Comparison of ENCODE assay signal across 11 cellular contexts in the genomic region with DNA sequence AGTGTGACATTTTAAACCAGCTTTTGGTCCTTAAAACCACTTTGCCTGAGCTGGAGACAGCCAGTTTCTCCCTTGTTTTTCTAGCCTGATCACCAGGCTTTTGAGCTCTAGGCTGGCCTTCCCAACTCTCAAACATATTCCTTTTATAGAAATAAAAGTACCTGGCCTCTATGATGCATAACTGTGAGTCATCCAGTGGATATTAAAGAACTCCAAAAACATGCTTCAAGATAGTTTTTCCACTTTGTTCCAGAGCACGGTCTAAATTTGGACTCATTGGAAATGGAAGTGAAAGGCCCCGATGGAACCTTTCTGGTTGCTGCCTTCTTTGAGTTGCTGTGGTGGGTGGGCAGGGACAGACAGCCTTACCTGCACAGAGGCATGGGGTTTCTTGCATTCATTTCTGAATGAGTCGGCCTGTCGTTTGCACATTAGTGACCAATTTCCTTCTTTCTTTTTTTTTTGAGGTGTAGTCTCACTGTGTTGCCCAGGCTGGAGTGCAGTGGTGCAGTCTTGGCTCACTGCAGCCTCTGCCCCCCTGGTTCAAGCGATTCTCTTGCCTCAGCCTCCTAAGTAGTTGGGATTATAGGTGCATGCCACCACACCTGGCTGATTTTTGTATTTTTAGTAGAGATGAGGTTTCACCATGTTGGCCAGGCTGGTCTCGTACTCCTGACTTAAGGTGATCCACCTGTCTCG. TPM values are rescaled to one million over a fixed set of nuclear protein-coding genes. Genes with fewer than 3 reads are reported as not detected.
DNase-seq lines count a peak whose midpoint lies in the region; ATAC-seq and TF ChIP-seq lines count a peak whose summit lies in the region.
"Had no signal": no experiment of that assay in that cellular context is flagged by ENCODE, and none has a peak within 500 bp of the region (broad histone marks: within the 10 kb centered on the region; RNA-seq: fewer than 3 reads in every experiment).

No MANE protein-coding gene starts in this region.

- no peaks in the 10 kb centered on the region for H3K36me3 Mint-ChIP-seq in natural killer cell treated with Interleukin-12 subunit alpha and Interleukin-12 subunit beta and Interleukin-15 and Interleukin-18, amount 100 ng/mL, for 72 hours

- peaks cover 57 to 89% of the 10 kb centered on the region in 2 experiments for H3K4me1 ChIP-seq in SK-N-SH (ENCODE audit: control insufficient read depth in 1 of 2, insufficient read depth in 2 of 2, low read depth in 1 of 2, low read length in 1 of 2)
- peaks cover 97% of the 10 kb centered on the region for H3K4me1 ChIP-seq in skeletal muscle satellite cell (ENCODE audit: control insufficient read depth, insufficient read depth, low read length)

- 69% methylated on average over 7 of the region's 7 CpGs for WGBS in SK-N-SH (ENCODE audit: low lambda C conversion rate)

- TF ChIP-seq RAD21 in SK-N-SH (IDR thresholded peaks at IDR 0.05; ENCODE audit: low read length): no peak

- H3K27me3 ChIP-seq in SK-N-SH (ENCODE audit: insufficient read depth): no peaks in the 10 kb centered on the region
- no peaks in the 10 kb centered on the region for H3K27me3 ChIP-seq in skeletal muscle satellite cell (ENCODE audit: control insufficient read depth, insufficient read depth, low read length)

- DNase-seq in SK-N-SH (no peak), fibroblast of pulmonary artery (ENCODE audit: low read depth) (peak; percentile 83), NCI-H1436 treated with DMSO at 0.1 percent for 48 hours (lab: John Stamatoyannopoulos, UW) (no peak), NCI-H82 (lab: John Stamatoyannopoulos, UW) (no peak)
- no peak for DNase-seq in stimulated activated naive CD8-positive, alpha-beta T cell treated with anti-CD3 and anti-CD28 coated beads, Interleukin-15, amount 100 ng/mL, for 72 hours
- DNase-seq in natural killer cell treated with Interleukin-12 subunit alpha and Interleukin-12 subunit beta and Interleukin-15 and Interleukin-18, amount 100 ng/mL, for 72 hours (ENCODE audit: low spot score): no peak
- DNase-seq: DMS153, MM.1S, SIG-M5 had no signal

- H3K4me3 ChIP-seq in SK-N-SH (ENCODE audit: low read depth in 2 of 2, low read length in 1 of 2) (peak overlapping the region in 1 of 2 experiments; percentile 10; a peak in 1 of 4 replicates), fibroblast of pulmonary artery (replicated peaks; ENCODE audit: low read depth, low read length) (no peak overlapping the region), skeletal muscle satellite cell (ENCODE audit: low read length) (peak overlapping the region; percentile 1)

- TF ChIP-seq CTCF in SK-N-SH (IDR thresholded peaks at IDR 0.05): no peak
- no peak for TF ChIP-seq CTCF in fibroblast of pulmonary artery (IDR thresholded peaks at IDR 0.05; ENCODE audit: low read length, missing control alignments)

- H3K36me3 ChIP-seq in SK-N-SH (replicated peaks in 1 of 2; ENCODE audit: control insufficient read depth in 1 of 2, insufficient read depth in 2 of 2, low read length in 1 of 2): no peaks in the 10 kb centered on the region
- peaks cover 3% of the 10 kb centered on the region for H3K36me3 ChIP-seq in skeletal muscle satellite cell (ENCODE audit: insufficient read depth, low read length)

- no peaks in the 10 kb centered on the region for H3K9me3 Mint-ChIP-seq in stimulated activated naive CD8-positive, alpha-beta T cell treated with anti-CD3 and anti-CD28 coated beads, Interleukin-15, amount 100 ng/mL, for 72 hours
- no peaks in the 10 kb centered on the region for H3K9me3 Mint-ChIP-seq in natural killer cell treated with Interleukin-12 subunit alpha and Interleukin-12 subunit beta and Interleukin-15 and Interleukin-18, amount 100 ng/mL, for 72 hours

- H3K9ac ChIP-seq in SK-N-SH (peak overlapping the region; percentile 54; the same call in 1 of the 2 replicates), skeletal muscle satellite cell (ENCODE audit: low read depth, low read length) (peak overlapping the region; percentile 82)

- no peak overlapping the region for H2AFZ ChIP-seq in SK-N-SH (ENCODE audit: low read depth)

- TF ChIP-seq EP300 in SK-N-SH (IDR thresholded peaks at IDR 0.05; ENCODE audit: borderline replicate concordance in 1 of 2, low read depth in 1 of 2, low read length in 1 of 2): 0 out of 4 replicates have a peak, but pooled peaks of 1 of the 2 experiments have one; percentile 24

- H3K9me2 ChIP-seq in SK-N-SH: no peaks in the 10 kb centered on the region

- ATAC-seq in GM19463 (IDR thresholded peaks at IDR 0.05; ENCODE audit: unreplicated experiment): peak; percentile 47
- no peak for ATAC-seq in stimulated activated naive CD8-positive, alpha-beta T cell treated with anti-CD3 and anti-CD28 coated beads, Interleukin-15, amount 100 ng/mL, for 72 hours
- no peak for ATAC-seq in natural killer cell treated with Interleukin-12 subunit alpha and Interleukin-12 subunit beta and Interleukin-15 and Interleukin-18, amount 100 ng/mL, for 72 hours

- peak overlapping the region; percentile 74 to 94 for H3K27ac ChIP-seq in SK-N-SH (ENCODE audit: low read depth in 2 of 2, low read length in 1 of 2)

- H3K4me2 ChIP-seq in SK-N-SH (peak overlapping the region; percentile 75), skeletal muscle satellite cell (ENCODE audit: low read length) (peak overlapping the region; percentile 77)

- no peaks in the 10 kb centered on the region for H3K9me3 ChIP-seq in SK-N-SH
- H3K9me3 ChIP-seq in skeletal muscle satellite cell (replicated peaks; ENCODE audit: low read length): no peaks in the 10 kb centered on the region

- CTCF ChIA-PET in SK-N-SH (lab: Yijun Ruan, JAX): no interaction called here

- H3K79me2 ChIP-seq in SK-N-SH (ENCODE audit: insufficient read depth): peaks cover 95% of the 10 kb centered on the region

- peaks cover 43% of the 10 kb centered on the region; the same call in 1 of the 2 replicates for H4K20me1 ChIP-seq in SK-N-SH (ENCODE audit: insufficient read depth)

- H3K4me3 Mint-ChIP-seq in stimulated activated naive CD8-positive, alpha-beta T cell treated with anti-CD3 and anti-CD28 coated beads, Interleukin-15, amount 100 ng/mL, for 72 hours: no peak overlapping the region
- no peak overlapping the region for H3K4me3 Mint-ChIP-seq in natural killer cell treated with Interleukin-12 subunit alpha and Interleukin-12 subunit beta and Interleukin-15 and Interleukin-18, amount 100 ng/mL, for 72 hours

- H3K27ac Mint-ChIP-seq in stimulated activated naive CD8-positive, alpha-beta T cell treated with anti-CD3 and anti-CD28 coated beads, Interleukin-15, amount 100 ng/mL, for 72 hours: no peak overlapping the region
- no peak overlapping the region for H3K27ac Mint-ChIP-seq in natural killer cell treated with Interleukin-12 subunit alpha and Interleukin-12 subunit beta and Interleukin-15 and Interleukin-18, amount 100 ng/mL, for 72 hours

- no peaks in the 10 kb centered on the region for H3K4me1 Mint-ChIP-seq in stimulated activated naive CD8-positive, alpha-beta T cell treated with anti-CD3 and anti-CD28 coated beads, Interleukin-15, amount 100 ng/mL, for 72 hours
- H3K4me1 Mint-ChIP-seq in natural killer cell treated with Interleukin-12 subunit alpha and Interleukin-12 subunit beta and Interleukin-15 and Interleukin-18, amount 100 ng/mL, for 72 hours (ENCODE audit: low read depth in 2 of 2): peaks cover 12 to 18% of the 10 kb centered on the region in 2 donors

- POLR2A ChIA-PET in SK-N-SH (lab: Yijun Ruan, JAX): no interaction called here

- H3K27me3 Mint-ChIP-seq in stimulated activated naive CD8-positive, alpha-beta T cell treated with anti-CD3 and anti-CD28 coated beads, Interleukin-15, amount 100 ng/mL, for 72 hours: no peaks in the 10 kb centered on the region
- no peaks in the 10 kb centered on the region for H3K27me3 Mint-ChIP-seq in natural killer cell treated with Interleukin-12 subunit alpha and Interleukin-12 subunit beta and Interleukin-15 and Interleukin-18, amount 100 ng/mL, for 72 hours

- peaks cover 86% of the 10 kb centered on the region for H3F3A ChIP-seq in SK-N-SH (replicated peaks; ENCODE audit: insufficient read depth)

TF ChIP-seq in SK-N-SH, 30 proteins besides CTCF, POLR2A, EP300 and RAD21 (continues in another document):
- no peak for TF ChIP-seq CHD2 (IDR thresholded peaks at IDR 0.05; ENCODE audit: low read length, partially characterized antibody)
- TF ChIP-seq, protein P1, sequence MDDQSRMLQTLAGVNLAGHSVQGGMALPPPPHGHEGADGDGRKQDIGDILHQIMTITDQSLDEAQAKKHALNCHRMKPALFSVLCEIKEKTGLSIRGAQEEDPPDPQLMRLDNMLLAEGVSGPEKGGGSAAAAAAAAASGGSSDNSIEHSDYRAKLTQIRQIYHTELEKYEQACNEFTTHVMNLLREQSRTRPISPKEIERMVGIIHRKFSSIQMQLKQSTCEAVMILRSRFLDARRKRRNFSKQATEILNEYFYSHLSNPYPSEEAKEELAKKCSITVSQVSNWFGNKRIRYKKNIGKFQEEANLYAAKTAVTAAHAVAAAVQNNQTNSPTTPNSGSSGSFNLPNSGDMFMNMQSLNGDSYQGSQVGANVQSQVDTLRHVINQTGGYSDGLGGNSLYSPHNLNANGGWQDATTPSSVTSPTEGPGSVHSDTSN (IDR thresholded peaks at IDR 0.05): no peak
- TF ChIP-seq POLR2AphosphoS5 (IDR thresholded peaks at IDR 0.05; ENCODE audit: low read depth, low read length): no peak
- TF ChIP-seq, protein P2, sequence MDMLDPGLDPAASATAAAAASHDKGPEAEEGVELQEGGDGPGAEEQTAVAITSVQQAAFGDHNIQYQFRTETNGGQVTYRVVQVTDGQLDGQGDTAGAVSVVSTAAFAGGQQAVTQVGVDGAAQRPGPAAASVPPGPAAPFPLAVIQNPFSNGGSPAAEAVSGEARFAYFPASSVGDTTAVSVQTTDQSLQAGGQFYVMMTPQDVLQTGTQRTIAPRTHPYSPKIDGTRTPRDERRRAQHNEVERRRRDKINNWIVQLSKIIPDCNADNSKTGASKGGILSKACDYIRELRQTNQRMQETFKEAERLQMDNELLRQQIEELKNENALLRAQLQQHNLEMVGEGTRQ (IDR thresholded peaks at IDR 0.05; ENCODE audit: borderline replicate concordance, low read depth, low read length): no peak
- TF ChIP-seq FOSL2 (IDR thresholded peaks at IDR 0.05; ENCODE audit: borderline replicate concordance, low read depth): peak; percentile 77
- TF ChIP-seq RCOR1 (IDR thresholded peaks at IDR 0.05; ENCODE audit: low read length): no peak
- no peak for TF ChIP-seq SMC3 (IDR thresholded peaks at IDR 0.05; ENCODE audit: low read depth, low read length)

RNA-seq across cellular contexts. Expression of a gene that starts 43.1 kb away (rescaled TPM):
- 225 and 229 TPM in 2 replicates for polyA plus RNA-seq in SK-N-SH (2012; rRNA removed)
- 101 and 117 TPM in 2 replicates for polyA plus RNA-seq in SK-N-SH (2012; cell fraction: cytosol; rRNA removed)
- polyA plus RNA-seq in SK-N-SH (2012; cell fraction: nucleus; rRNA removed): 1,118 and 1,202 TPM in 2 replicates
- 692 and 744 TPM in 2 replicates for total RNA-seq in skeletal muscle satellite cell (2012; rRNA removed)
- total RNA-seq in natural killer cell treated with Interleukin-12 subunit alpha and Interleukin-12 subunit beta and Interleukin-15 and Interleukin-18, amount 100 ng/mL, for 72 hours: 10 to 100 TPM; 40.1 to 70.3 TPM
